11 cellular contexts compared by ENCODE assay signal in genomic region chr17:29159286-29159860, GRCh38. TPM values are rescaled to one million over a fixed set of nuclear protein-coding genes. Genes with fewer than 3 reads are reported as not detected.
DNase-seq lines count a peak whose midpoint lies in the region; ATAC-seq, FAIRE-seq and TF ChIP-seq lines count a peak whose summit lies in the region.
"Had no signal": no experiment of that assay in that cellular context is flagged by ENCODE, and none has a peak within 500 bp of the region (broad histone marks: within the 10 kb centered on the region; RNA-seq: fewer than 3 reads in every experiment).

No MANE protein-coding gene starts in this region.

- no peaks in the 10 kb centered on the region for H3K27me3 Mint-ChIP-seq in activated naive CD4-positive, alpha-beta T cell treated with anti-CD3 and anti-CD28 coated beads for 36 hours (ENCODE audit: low read depth)
- H3K27me3 Mint-ChIP-seq in activated T-helper 2 cell treated with anti-CD3 and anti-CD28 coated beads, Interferon-gamma antibody, Interleukin-2, Interleukin-4, amounts not matched to agents 10 μg/mL and 5 μg/mL and 100 μg/mL, durations not matched to agents 14 hours and 24 hours and 36 hours (ENCODE audit: low read depth), result no peaks in the 10 kb centered on the region
- no peaks in the 10 kb centered on the region for H3K27me3 Mint-ChIP-seq in type B pancreatic cell

- intact Hi-C loops in activated naive CD4-positive, alpha-beta T cell treated with anti-CD3 and anti-CD28 coated beads for 36 hours (cut with micrococcal nuclease), result no loop called here
- intact Hi-C loops in activated T-helper 2 cell treated with anti-CD3 and anti-CD28 coated beads, Interferon-gamma antibody, Interleukin-2, Interleukin-4, amounts not matched to agents 10 μg/mL and 5 μg/mL and 100 μg/mL, durations not matched to agents 14 hours and 24 hours and 36 hours (cut with micrococcal nuclease), result no loop called here
- intact Hi-C loops in kidney (cut with DNase I), result no loop called here

- H3K4me3 Mint-ChIP-seq in activated naive CD4-positive, alpha-beta T cell treated with anti-CD3 and anti-CD28 coated beads for 36 hours, result no peak overlapping the region
- no peak overlapping the region for H3K4me3 Mint-ChIP-seq in activated T-helper 2 cell treated with anti-CD3 and anti-CD28 coated beads, Interferon-gamma antibody, Interleukin-2, Interleukin-4, amounts not matched to agents 10 μg/mL and 5 μg/mL and 100 μg/mL, durations not matched to agents 14 hours and 24 hours and 36 hours (ENCODE audit: low read depth)
- H3K4me3 Mint-ChIP-seq in type B pancreatic cell, result no peak overlapping the region

- FAIRE-seq in kidney (lab: Jason Lieb, UNC), result no peak
- FAIRE-seq: GM12892 had no signal

- no peak for DNase-seq in activated naive CD4-positive, alpha-beta T cell treated with anti-CD3 and anti-CD28 coated beads for 36 hours
- DNase-seq in activated naive CD4-positive, alpha-beta T cell (lab: John Stamatoyannopoulos, UW), result no peak
- no peak for DNase-seq in activated T-helper 2 cell treated with anti-CD3 and anti-CD28 coated beads, Interferon-gamma antibody, Interleukin-2, Interleukin-4, amounts not matched to agents 10 μg/mL and 5 μg/mL and 100 μg/mL, durations not matched to agents 14 hours and 24 hours and 36 hours (ENCODE audit: low spot score)
- peak; percentile 34 for DNase-seq in kidney
- DNase-seq in type B pancreatic cell (ENCODE audit: extremely low spot score, unreplicated experiment), result no peak
- DNase-seq in NK-92 (lab: John Stamatoyannopoulos, UW; ENCODE audit: unreplicated experiment), result no peak
- DNase-seq: islet precursor cell, NCI-H524 had no signal

- peaks cover 18% of the 10 kb centered on the region for H3K4me1 Mint-ChIP-seq in activated naive CD4-positive, alpha-beta T cell treated with anti-CD3 and anti-CD28 coated beads for 36 hours (ENCODE audit: low read depth)
- peaks cover 31% of the 10 kb centered on the region for H3K4me1 Mint-ChIP-seq in activated T-helper 2 cell treated with anti-CD3 and anti-CD28 coated beads, Interferon-gamma antibody, Interleukin-2, Interleukin-4, amounts not matched to agents 10 μg/mL and 5 μg/mL and 100 μg/mL, durations not matched to agents 14 hours and 24 hours and 36 hours (ENCODE audit: low read depth)
- H3K4me1 Mint-ChIP-seq in type B pancreatic cell (ENCODE audit: unreplicated experiment), result peaks cover 57% of the 10 kb centered on the region

- no peak for ATAC-seq in HG03354 (IDR thresholded peaks at IDR 0.05; ENCODE audit: poor library complexity, severe bottlenecking, unreplicated experiment)
- no peak for ATAC-seq in GM18520 (IDR thresholded peaks at IDR 0.05; ENCODE audit: unreplicated experiment)

- H3K4me1 ChIP-seq in kidney (ENCODE audit: control insufficient read depth in 1 of 2, insufficient read depth in 1 of 2, low read depth in 1 of 2, low read length in 2 of 2), result peaks cover 72 to 83% of the 10 kb centered on the region in 2 donors

- H3K4me3 ChIP-seq in kidney (ENCODE audit: low read length in 2 of 2), result peak overlapping the region in 1 of 2 donors; percentile 31

- TF ChIP-seq CTCF in kidney (IDR thresholded peaks at IDR 0.05; ENCODE audit: borderline replicate concordance, extremely low read depth, insufficient read depth) (no peak), type B pancreatic cell (conservative IDR thresholded peaks at IDR 0.05) (no peak)

- H3K9ac ChIP-seq in kidney (ENCODE audit: low read length in 2 of 2), result peak overlapping the region in 1 of 2 donors; percentile 13

- H3K9me3 ChIP-seq in kidney (ENCODE audit: control insufficient read depth in 1 of 2, low read length in 2 of 2), result no peaks in the 10 kb centered on the region

- no peaks in the 10 kb centered on the region for H3K9me3 Mint-ChIP-seq in activated naive CD4-positive, alpha-beta T cell treated with anti-CD3 and anti-CD28 coated beads for 36 hours
- H3K9me3 Mint-ChIP-seq in activated T-helper 2 cell treated with anti-CD3 and anti-CD28 coated beads, Interferon-gamma antibody, Interleukin-2, Interleukin-4, amounts not matched to agents 10 μg/mL and 5 μg/mL and 100 μg/mL, durations not matched to agents 14 hours and 24 hours and 36 hours, result no peaks in the 10 kb centered on the region
- H3K9me3 Mint-ChIP-seq in type B pancreatic cell, result no peaks in the 10 kb centered on the region

- peak overlapping the region; percentile 17 for H3K27ac Mint-ChIP-seq in activated naive CD4-positive, alpha-beta T cell treated with anti-CD3 and anti-CD28 coated beads for 36 hours
- H3K27ac Mint-ChIP-seq in activated T-helper 2 cell treated with anti-CD3 and anti-CD28 coated beads, Interferon-gamma antibody, Interleukin-2, Interleukin-4, amounts not matched to agents 10 μg/mL and 5 μg/mL and 100 μg/mL, durations not matched to agents 14 hours and 24 hours and 36 hours, result peak overlapping the region; percentile 34
- H3K27ac Mint-ChIP-seq in type B pancreatic cell, result peak overlapping the region; percentile 39

- H3K27ac ChIP-seq in kidney (ENCODE audit: low read depth in 2 of 2, low read length in 2 of 2), result peak overlapping the region; percentile 47 to 73

- no peaks in the 10 kb centered on the region for H3K36me3 Mint-ChIP-seq in activated naive CD4-positive, alpha-beta T cell treated with anti-CD3 and anti-CD28 coated beads for 36 hours (ENCODE audit: low read depth)
- no peaks in the 10 kb centered on the region for H3K36me3 Mint-ChIP-seq in activated T-helper 2 cell treated with anti-CD3 and anti-CD28 coated beads, Interferon-gamma antibody, Interleukin-2, Interleukin-4, amounts not matched to agents 10 μg/mL and 5 μg/mL and 100 μg/mL, durations not matched to agents 14 hours and 24 hours and 36 hours (ENCODE audit: low read depth)
- H3K36me3 Mint-ChIP-seq in type B pancreatic cell, result no peaks in the 10 kb centered on the region

- H3K36me3 ChIP-seq in kidney (ENCODE audit: control insufficient read depth in 1 of 2, insufficient read depth in 2 of 2, low read length in 2 of 2), result no peaks in the 10 kb centered on the region

- CTCF ChIA-PET in activated naive CD4-positive, alpha-beta T cell treated with anti-CD3 and anti-CD28 coated beads for 36 hours (lab: Charles Lee), result no interaction called here

RNA-seq across cellular contexts. Expression of gene MYO18A, which starts 20.8 kb away (rescaled TPM):
- total RNA-seq in activated naive CD4-positive, alpha-beta T cell treated with anti-CD3 and anti-CD28 coated beads for 36 hours, result 10 to 100 TPM; 23.8 to 25.0 TPM
- total RNA-seq in activated T-helper 2 cell treated with anti-CD3 and anti-CD28 coated beads, Interferon-gamma antibody, Interleukin-2, Interleukin-4, amounts not matched to agents 10 μg/mL and 5 μg/mL and 100 μg/mL, durations not matched to agents 14 hours and 24 hours and 36 hours, result 49.5 and 50.3 TPM in 2 replicates
- total RNA-seq in kidney, result 60.7 TPM
- 25.6 TPM for polyA plus RNA-seq in kidney (ENCODE audit: insufficient read depth, low read depth, low replicate concordance)
- total RNA-seq in type B pancreatic cell (ENCODE audit: low replicate concordance), result 46.6 and 49.1 TPM in 2 replicates
